Comparison of ENCODE assay signal across 2 cellular contexts in genomic region chr1:223180803-223181321, GRCh38.
TF ChIP-seq lines count a peak whose summit lies in the region.

No MANE protein-coding gene starts in this region.

TF ChIP-seq in liver, 16 proteins besides CTCF, POLR2A, EP300 and RAD21:
- TF ChIP-seq SP1 (IDR thresholded peaks at IDR 0.05): peak; percentile 77
- TF ChIP-seq YY1 (IDR thresholded peaks at IDR 0.05): peak; percentile 80
- no peak for TF ChIP-seq HNF4G (IDR thresholded peaks at IDR 0.05)
- peak; percentile 37 for TF ChIP-seq NR2F2 (IDR thresholded peaks at IDR 0.05)
- TF ChIP-seq EGR1 (IDR thresholded peaks at IDR 0.05; ENCODE audit: low read depth in 2 of 2): peak in 1 of 2 donors; percentile 70
- TF ChIP-seq HNF4A (conservative IDR thresholded peaks at IDR 0.05): peak; percentile 50 to 72
- TF ChIP-seq FOXA2 (IDR thresholded peaks at IDR 0.05): peak; percentile 65
- TF ChIP-seq RXRA (IDR thresholded peaks at IDR 0.05): peak; percentile 78 to 91
- TF ChIP-seq FOXA1 (IDR thresholded peaks at IDR 0.05): no peak
- peak; percentile 93 for TF ChIP-seq MAX (IDR thresholded peaks at IDR 0.05)
- peak; percentile 47 for TF ChIP-seq ATF3 (IDR thresholded peaks at IDR 0.05)
- TF ChIP-seq REST (IDR thresholded peaks at IDR 0.05): peak; percentile 58
- peak; percentile 72 to 74 for TF ChIP-seq JUND (IDR thresholded peaks at IDR 0.05)
- TF ChIP-seq TAF1 (conservative IDR thresholded peaks at IDR 0.05): peak; percentile 70
- peak in 1 of 2 donors; percentile 72 for TF ChIP-seq GABPA (IDR thresholded peaks at IDR 0.05 in 1 of 2, conservative IDR thresholded peaks at IDR 0.05 in 1 of 2)
- TF ChIP-seq ZBTB33 (IDR thresholded peaks at IDR 0.05): peak; percentile 82

TF ChIP-seq in HepG2, 621 proteins besides CTCF, POLR2A, EP300 and RAD21:
- TF ChIP-seq GATAD2A (CRISPR knock-in tag; IDR thresholded peaks at IDR 0.05): no peak
- no peak for TF ChIP-seq SOX6 (IDR thresholded peaks at IDR 0.05)
- TF ChIP-seq SOX6 (CRISPR knock-in tag; IDR thresholded peaks at IDR 0.05): no peak
- no peak for TF ChIP-seq BCLAF1 (IDR thresholded peaks at IDR 0.05)
- TF ChIP-seq ATF4 (CRISPR knock-in tag; IDR thresholded peaks at IDR 0.05): no peak
- TF ChIP-seq ZNF281 (CRISPR knock-in tag; IDR thresholded peaks at IDR 0.05; ENCODE audit: borderline replicate concordance): no peak
- TF ChIP-seq MEIS1 (CRISPR knock-in tag; IDR thresholded peaks at IDR 0.05; ENCODE audit: borderline replicate concordance): no peak
- no peak for TF ChIP-seq MTF1 (CRISPR knock-in tag; IDR thresholded peaks at IDR 0.05)
- TF ChIP-seq BHLHE40 (IDR thresholded peaks at IDR 0.05; ENCODE audit: low read length): no peak
- no peak for TF ChIP-seq TP53 (CRISPR knock-in tag; conservative IDR thresholded peaks at IDR 0.05)
